Comparison of ENCODE assay signal across 6 cellular contexts in genomic region chr11:103825469-103825868, GRCh38.
"Had no signal": no experiment of that assay in that cellular context is flagged by ENCODE, and none has a peak within 500 bp of the region (broad histone marks: within the 10 kb centered on the region; RNA-seq: fewer than 3 reads in every experiment).

No MANE protein-coding gene starts in this region.

- FAIRE-seq: HepG2, HTR-8/SVneo, K562 had no signal

- ATAC-seq: HepG2, K562 had no signal

- DNase-seq: IMR-90, KBM-7 had no signal

- H3K4me3 ChIP-seq: K562 had no signal

- H3K27ac ChIP-seq: HL-60 had no signal
